27 cellular contexts compared by ENCODE assay signal in the genomic region with DNA sequence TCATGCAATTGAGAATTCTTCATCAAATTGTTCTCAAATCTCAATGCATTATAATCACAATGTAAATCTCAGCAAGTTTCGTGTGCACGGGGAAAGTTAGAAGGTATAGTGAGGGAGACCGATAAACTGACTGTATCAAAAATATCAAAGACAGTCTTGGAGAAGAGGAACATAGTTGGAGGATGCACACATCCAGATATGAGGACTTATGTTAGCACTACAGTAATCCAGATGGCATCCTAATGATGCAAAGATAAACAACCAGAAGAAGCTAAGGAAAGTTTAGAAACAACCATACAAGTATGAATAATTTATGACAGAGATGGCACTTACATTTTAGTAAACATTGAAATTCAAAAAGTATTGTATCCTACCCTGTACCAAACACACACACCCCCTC.
"Had no signal": no experiment of that assay in that cellular context is flagged by ENCODE, and none has a peak within 500 bp of the region (broad histone marks: within the 10 kb centered on the region; RNA-seq: fewer than 3 reads in every experiment).

No MANE protein-coding gene starts in this region.

- H2AFZ ChIP-seq: parathyroid adenoma had no signal

- H3K4me3 Mint-ChIP-seq: dendritic cell treated with granulocyte-macrophage colony-stimulating factor and Interleukin-4, amounts not matched to agents 40 ng/mL and 50 ng/mL, for 4 days; immature natural killer cell; naive B cell; natural killer cell treated with Interleukin-12 subunit alpha and Interleukin-12 subunit beta and Interleukin-15 and Interleukin-18, amount 100 ng/mL, for 72 hours; neural crest cell; stimulated activated effector memory CD8-positive, alpha-beta T cell treated with anti-CD3 and anti-CD28 coated beads, Interleukin-12 subunit alpha, Interleukin-12 subunit beta, amount 100 ng/mL, for 72 hours had no signal

- H3K27ac Mint-ChIP-seq: dendritic cell treated with granulocyte-macrophage colony-stimulating factor and Interleukin-4, amounts not matched to agents 40 ng/mL and 50 ng/mL, for 4 days; immature natural killer cell; naive B cell; natural killer cell treated with Interleukin-12 subunit alpha and Interleukin-12 subunit beta and Interleukin-15 and Interleukin-18, amount 100 ng/mL, for 72 hours; progenitor cell of endocrine pancreas; stimulated activated effector memory CD8-positive, alpha-beta T cell treated with anti-CD3 and anti-CD28 coated beads, Interleukin-12 subunit alpha, Interleukin-12 subunit beta, amount 100 ng/mL, for 72 hours had no signal

- H3K4me1 ChIP-seq: colonic mucosa, esophagus muscularis mucosa, heart right ventricle, lower lobe of right lung, parathyroid adenoma, right atrium auricular region, stomach, thyroid gland, vagina had no signal

- H3K4me3 ChIP-seq: colonic mucosa, esophagus muscularis mucosa, heart right ventricle, lower lobe of right lung, mucosa of descending colon, right atrium auricular region, stomach, thyroid gland, vagina had no signal

- H3K4me1 Mint-ChIP-seq: immature natural killer cell; naive B cell; neural crest cell; stimulated activated effector memory CD8-positive, alpha-beta T cell treated with anti-CD3 and anti-CD28 coated beads, Interleukin-12 subunit alpha, Interleukin-12 subunit beta, amount 100 ng/mL, for 72 hours had no signal

- H3K27ac ChIP-seq: colonic mucosa, esophagus muscularis mucosa, heart right ventricle, lower lobe of right lung, neutrophil, parathyroid adenoma, right atrium auricular region, stomach, thyroid gland, vagina had no signal

- DNase-seq: colonic mucosa; effector memory CD4-positive, alpha-beta T cell; foreskin melanocyte; glutamatergic neuron; heart right ventricle; hypothalamus; immature natural killer cell; left ventricle myocardium superior; lower lobe of right lung; mucosa of descending colon; naive B cell; stimulated activated CD4-positive, alpha-beta T cell treated with anti-CD3 and anti-CD28 coated beads, Interleukin-2, amount 100 ng/mL, for 24 hours; stimulated activated CD4-positive, alpha-beta T cell treated with anti-CD3 and anti-CD28 coated beads, Interleukin-4, amount 100 ng/mL, for 24 hours; stimulated activated naive CD4-positive, alpha-beta T cell treated with Interleukin-2 at 50 U/mL for 16 hours; stomach; thyroid gland had no signal

- ATAC-seq: heart right ventricle; left ventricle myocardium superior; lower lobe of right lung; mucosa of descending colon; natural killer cell treated with Interleukin-12 subunit alpha and Interleukin-12 subunit beta and Interleukin-15 and Interleukin-18, amount 100 ng/mL, for 72 hours; sciatic nerve; stimulated activated effector memory CD8-positive, alpha-beta T cell treated with anti-CD3 and anti-CD28 coated beads, Interleukin-12 subunit alpha, Interleukin-12 subunit beta, amount 100 ng/mL, for 72 hours had no signal

- H3K79me2 ChIP-seq: parathyroid adenoma had no signal

- H3K36me3 Mint-ChIP-seq: immature natural killer cell; naive B cell; natural killer cell treated with Interleukin-12 subunit alpha and Interleukin-12 subunit beta and Interleukin-15 and Interleukin-18, amount 100 ng/mL, for 72 hours; stimulated activated effector memory CD8-positive, alpha-beta T cell treated with anti-CD3 and anti-CD28 coated beads, Interleukin-12 subunit alpha, Interleukin-12 subunit beta, amount 100 ng/mL, for 72 hours had no signal

- H3K36me3 ChIP-seq: colonic mucosa, esophagus muscularis mucosa, heart right ventricle, lower lobe of right lung, neutrophil, right atrium auricular region, stomach, thyroid gland, vagina had no signal

- H3K27me3 Mint-ChIP-seq: dendritic cell treated with granulocyte-macrophage colony-stimulating factor and Interleukin-4, amounts not matched to agents 40 ng/mL and 50 ng/mL, for 4 days; naive B cell; natural killer cell treated with Interleukin-12 subunit alpha and Interleukin-12 subunit beta and Interleukin-15 and Interleukin-18, amount 100 ng/mL, for 72 hours; progenitor cell of endocrine pancreas had no signal

- H3K9me3 ChIP-seq: colonic mucosa, esophagus muscularis mucosa, heart right ventricle, lower lobe of right lung, neutrophil, right atrium auricular region, stomach, thyroid gland, vagina had no signal

- H3K9ac ChIP-seq: parathyroid adenoma had no signal

- H3K27me3 ChIP-seq: colonic mucosa, esophagus muscularis mucosa, heart right ventricle, neutrophil, right atrium auricular region, stomach, thyroid gland, vagina had no signal

- H3K9me3 Mint-ChIP-seq: naive B cell, neural crest cell had no signal
